17 cellular contexts compared by ENCODE assay signal in genomic region chr1:181192277-181192676, GRCh38.
"Had no signal": no experiment of that assay in that cellular context is flagged by ENCODE, and none has a peak within 500 bp of the region (broad histone marks: within the 10 kb centered on the region; RNA-seq: fewer than 3 reads in every experiment).

No MANE protein-coding gene starts in this region.

- DNase-seq: activated effector memory CD4-positive, alpha-beta T cell treated with anti-CD3 and anti-CD28 coated beads, Interleukin-2, amount 50 U/mL, for 16 hours; activated naive CD4-positive, alpha-beta T cell treated with anti-CD3 and anti-CD28 coated beads, Interleukin-2, amount 10 ng/mL, durations not matched to agents 7 days and 5 days; cortex of kidney; heart left ventricle; left ventricle myocardium superior; mammary epithelial cell; nephron progenitor cell; nucleus accumbens; right cardiac atrium; stimulated activated CD4-positive, alpha-beta T cell treated with anti-CD3 and anti-CD28 coated beads, Interleukin-12 subunit alpha, Interleukin-12 subunit beta, amount 100 ng/mL, for 4 hours; stimulated activated CD4-positive, alpha-beta T cell treated with anti-CD3 and anti-CD28 coated beads, Interleukin-4, amount 100 ng/mL, for 4 hours; substantia nigra; T1000; tibial artery had no signal

- H3K27ac Mint-ChIP-seq: activated naive CD4-positive, alpha-beta T cell treated with anti-CD3 and anti-CD28 coated beads, Interleukin-2, amount 10 ng/mL, durations not matched to agents 7 days and 5 days; nephron progenitor cell; stimulated activated naive CD8-positive, alpha-beta T cell treated with anti-CD3 and anti-CD28 coated beads, Interleukin-15, Interleukin-2, amounts not matched to agents 100 ng/mL and 50 ng/mL, for 24 hours; WTC11 had no signal

- H3K4me3 Mint-ChIP-seq: activated naive CD4-positive, alpha-beta T cell treated with anti-CD3 and anti-CD28 coated beads, Interleukin-2, amount 10 ng/mL, durations not matched to agents 7 days and 5 days; nephron progenitor cell; stimulated activated naive CD8-positive, alpha-beta T cell treated with anti-CD3 and anti-CD28 coated beads, Interleukin-15, Interleukin-2, amounts not matched to agents 100 ng/mL and 50 ng/mL, for 24 hours; WTC11 had no signal

- H3K9me3 Mint-ChIP-seq: activated naive CD4-positive, alpha-beta T cell treated with anti-CD3 and anti-CD28 coated beads, Interleukin-2, amount 10 ng/mL, durations not matched to agents 7 days and 5 days; stimulated activated naive CD8-positive, alpha-beta T cell treated with anti-CD3 and anti-CD28 coated beads, Interleukin-15, Interleukin-2, amounts not matched to agents 100 ng/mL and 50 ng/mL, for 24 hours had no signal

- H3K36me3 Mint-ChIP-seq: activated naive CD4-positive, alpha-beta T cell treated with anti-CD3 and anti-CD28 coated beads, Interleukin-2, amount 10 ng/mL, durations not matched to agents 7 days and 5 days; WTC11 had no signal

- ATAC-seq: gastroesophageal sphincter, heart left ventricle, left ventricle myocardium superior, WTC11 had no signal
